ENCODE assay signal across 10 cellular contexts in the genomic region with DNA sequence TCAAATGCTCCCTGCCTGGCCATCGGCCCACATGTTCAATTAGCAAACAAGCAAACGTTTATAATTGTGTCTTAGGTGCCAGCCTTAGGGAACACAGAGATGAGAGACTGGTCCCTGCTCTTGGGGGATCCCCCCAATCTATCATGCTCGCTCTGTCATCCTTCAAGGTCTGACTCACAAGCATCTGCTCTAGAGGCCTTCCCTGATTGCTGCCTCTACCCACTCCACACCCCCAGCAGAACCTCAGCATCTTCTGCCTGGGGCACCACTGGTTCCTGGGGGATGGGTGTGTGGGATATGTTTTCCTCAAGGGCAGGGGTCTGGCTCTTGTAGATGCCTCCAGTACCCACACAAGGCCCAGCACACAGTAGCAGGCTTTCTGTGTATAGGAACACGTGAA. TPM values are rescaled to one million over a fixed set of nuclear protein-coding genes. Genes with fewer than 3 reads are reported as not detected.
A peak's percentile ranks its signal among the peaks of the same experiment; 100 is the strongest.
DNase-seq lines count a peak whose midpoint lies in the region; ATAC-seq lines count a peak whose summit lies in the region.
"Had no signal": no experiment of that assay in that cellular context is flagged by ENCODE, and none has a peak within 500 bp of the region (broad histone marks: within the 10 kb centered on the region; RNA-seq: fewer than 3 reads in every experiment).

No MANE protein-coding gene starts in this region.

- no CpG with 5 or more reads among the region's 4 CpGs for WGBS in neuronal stem cell (ENCODE audit: extremely low coverage in 2 of 2, insufficient read length in 2 of 2, insufficient replicate concordance in 1 of 2), 2 donors

- H3K9me3 Mint-ChIP-seq in activated T-cell treated with anti-CD3 and anti-CD28 coated beads, Interleukin-2, amount 50 U/mL, for 72 hours, result no peaks in the 10 kb centered on the region

- H3K36me3 Mint-ChIP-seq in activated T-cell treated with anti-CD3 and anti-CD28 coated beads, Interleukin-2, amount 50 U/mL, for 72 hours (ENCODE audit: insufficient read depth in 2 of 2), result no peaks in the 10 kb centered on the region

- H3K27ac ChIP-seq in neuronal stem cell (replicated peaks; ENCODE audit: low read length), result no peak overlapping the region

- no peak overlapping the region for H3K23ac ChIP-seq in neuronal stem cell (ENCODE audit: low read depth, low read length, poor library complexity)

- H3K4ac ChIP-seq in neuronal stem cell (ENCODE audit: low read length), result no peak overlapping the region

- DNase-seq in ELR (ENCODE audit: low read depth) (peak; percentile 50), neuronal stem cell (ENCODE audit: low spot score) (no peak), DMS114 treated with DMSO at 0.1 percent for 48 hours (lab: John Stamatoyannopoulos, UW; ENCODE audit: unreplicated experiment) (no peak)
- peak; percentile 63 to 72 for DNase-seq in activated T-cell treated with anti-CD3 and anti-CD28 coated beads, Interleukin-2, amount 50 U/mL, for 72 hours
- DNase-seq: NCI-H446 had no signal

- peak overlapping the region; percentile 4 for H2AFZ ChIP-seq in neuronal stem cell (ENCODE audit: low read length)

- H3K4me2 ChIP-seq in neuronal stem cell (ENCODE audit: insufficient read depth, low read length, poor library complexity, severe bottlenecking), result no peak overlapping the region

- no peak overlapping the region for H3K14ac ChIP-seq in neuronal stem cell (ENCODE audit: low read length)

- H3K36me3 ChIP-seq in neuronal stem cell (replicated peaks in 1 of 2; ENCODE audit: control insufficient read depth in 2 of 2, insufficient read depth in 2 of 2, low read length in 2 of 2), result no peaks in the 10 kb centered on the region

- H2BK12ac ChIP-seq in neuronal stem cell (ENCODE audit: low read length), result no peak overlapping the region

- ATAC-seq in GM21529 (IDR thresholded peaks at IDR 0.05; ENCODE audit: unreplicated experiment) (peak; percentile 37), GM21619 (IDR thresholded peaks at IDR 0.05; ENCODE audit: unreplicated experiment) (no peak), HG03571 (IDR thresholded peaks at IDR 0.05; ENCODE audit: unreplicated experiment) (no peak)
- peak; percentile 84 to 85 for ATAC-seq in activated T-cell treated with anti-CD3 and anti-CD28 coated beads, Interleukin-2, amount 50 U/mL, for 72 hours (replicated peaks in 1 of 2)

- no peak overlapping the region for H3K9ac ChIP-seq in neuronal stem cell (ENCODE audit: low read depth, low read length, poor library complexity)

- H2BK5ac ChIP-seq in neuronal stem cell (ENCODE audit: low read length), result no peak overlapping the region

- no peak overlapping the region for H2AK5ac ChIP-seq in neuronal stem cell (ENCODE audit: low read depth, low read length)

- H2BK15ac ChIP-seq in neuronal stem cell (ENCODE audit: low read length), result no peak overlapping the region

- H3K9me3 ChIP-seq in neuronal stem cell (replicated peaks in 1 of 2; ENCODE audit: control insufficient read depth in 2 of 2, insufficient read depth in 1 of 2, low read depth in 1 of 2, low read length in 2 of 2), result no peaks in the 10 kb centered on the region

- H3K18ac ChIP-seq in neuronal stem cell (ENCODE audit: low read length), result peak overlapping the region; percentile 21

- peaks cover 0 to 32% (median 15%) of the 10 kb centered on the region in 3 experiments for H3K27me3 ChIP-seq in neuronal stem cell (ENCODE audit: control insufficient read depth in 3 of 3, insufficient read depth in 3 of 3, low read depth in 1 of 3, low read length in 3 of 3)

- peak overlapping the region; percentile 7 to 80 for H3K4me3 Mint-ChIP-seq in activated T-cell treated with anti-CD3 and anti-CD28 coated beads, Interleukin-2, amount 50 U/mL, for 72 hours

- H4K91ac ChIP-seq in neuronal stem cell (ENCODE audit: low read depth, low read length, poor library complexity), result no peak overlapping the region

- no peak overlapping the region for H4K8ac ChIP-seq in neuronal stem cell (ENCODE audit: low read depth, low read length)

- H3K27ac Mint-ChIP-seq in activated T-cell treated with anti-CD3 and anti-CD28 coated beads, Interleukin-2, amount 50 U/mL, for 72 hours, result no peak overlapping the region

- H2BK120ac ChIP-seq in neuronal stem cell (ENCODE audit: low read depth, low read length), result no peak overlapping the region

- H3K79me1 ChIP-seq in neuronal stem cell (ENCODE audit: low read depth, low read length), result no peaks in the 10 kb centered on the region

- H3K4me1 ChIP-seq in neuronal stem cell (ENCODE audit: control insufficient read depth in 2 of 2, insufficient read depth in 1 of 2, low read depth in 1 of 2, low read length in 2 of 2), result peaks cover 0 to 3% of the 10 kb centered on the region in 2 donors

- no peaks in the 10 kb centered on the region for H3K27me3 Mint-ChIP-seq in activated T-cell treated with anti-CD3 and anti-CD28 coated beads, Interleukin-2, amount 50 U/mL, for 72 hours (ENCODE audit: low read depth)

- H3K4me1 Mint-ChIP-seq in activated T-cell treated with anti-CD3 and anti-CD28 coated beads, Interleukin-2, amount 50 U/mL, for 72 hours (ENCODE audit: low read depth), result peaks cover 51% of the 10 kb centered on the region

- H3K4me3 ChIP-seq in neuronal stem cell (ENCODE audit: low read length in 2 of 2), result no peak overlapping the region

RNA-seq across cellular contexts. Expression of a gene that starts 2.1 kb away (rescaled TPM):
- total RNA-seq in activated T-cell treated with anti-CD3 and anti-CD28 coated beads, Interleukin-2, amount 50 U/mL, for 72 hours, result 1 to 10 TPM in 1 of 2 donors, under 1 TPM in 1; 0.62 to 2.1 TPM
- polyA plus RNA-seq in neuronal stem cell (2013, experiment 1 of 2), result 0.03 TPM
- 0.01 TPM for polyA plus RNA-seq in neuronal stem cell (2013, experiment 2 of 2)
- total RNA-seq: G401, SK-MEL-5 had no signal

RNA-seq across cellular contexts. Expression of a gene that starts 33.1 kb away (rescaled TPM):
- 1 to 10 TPM; 8.4 to 9.3 TPM for total RNA-seq in activated T-cell treated with anti-CD3 and anti-CD28 coated beads, Interleukin-2, amount 50 U/mL, for 72 hours
- polyA plus RNA-seq in neuronal stem cell (2013, experiment 1 of 2), result 22.9 TPM
- 22.9 TPM for polyA plus RNA-seq in neuronal stem cell (2013, experiment 2 of 2)

RNA-seq across cellular contexts. Expression of a gene that starts 34.9 kb away (rescaled TPM):
- total RNA-seq in activated T-cell treated with anti-CD3 and anti-CD28 coated beads, Interleukin-2, amount 50 U/mL, for 72 hours, result 10 to 100 TPM; 19.3 to 56.1 TPM
- polyA plus RNA-seq in neuronal stem cell (2013, experiment 1 of 2), result 19.2 TPM
- 19.4 TPM for polyA plus RNA-seq in neuronal stem cell (2013, experiment 2 of 2)

Comparison
In these comparisons a context has a peak if more than half of its experiments do, and no peak if none do; other contexts are left out.
1. DNase-seq: peak in ELR (single experiment) and activated T-cell treated with anti-CD3 and anti-CD28 coated beads, Interleukin-2, amount 50 U/mL, for 72 hours (2 of 2); none in neuronal stem cell (single experiment) and DMS114 treated with DMSO at 0.1 percent for 48 hours (single experiment).
2. ATAC-seq: peak in GM21529 (single experiment) and activated T-cell treated with anti-CD3 and anti-CD28 coated beads, Interleukin-2, amount 50 U/mL, for 72 hours (2 of 2); none in GM21619 (single experiment) and HG03571 (single experiment).